Comparison of ENCODE assay signal across 8 cellular contexts in genomic region chr5:80254767-80255424, GRCh38. TPM values are rescaled to one million over a fixed set of nuclear protein-coding genes. Genes with fewer than 3 reads are reported as not detected.
DNase-seq lines count a peak whose midpoint lies in the region; ATAC-seq and TF ChIP-seq lines count a peak whose summit lies in the region.

No MANE protein-coding gene starts in this region.

- no peaks in the 10 kb centered on the region for H3K79me2 ChIP-seq in fibroblast of lung (ENCODE audit: control insufficient read depth, insufficient read depth, low read length)

- H3K9me3 ChIP-seq in CD4-positive, CD25-positive, alpha-beta regulatory T cell (ENCODE audit: control insufficient read depth in 2 of 2, low read length in 2 of 2), result no peaks in the 10 kb centered on the region
- no peaks in the 10 kb centered on the region for H3K9me3 ChIP-seq in fibroblast of lung (ENCODE audit: control insufficient read depth, insufficient read depth, low read depth, low read length)

- H2AFZ ChIP-seq in fibroblast of lung (ENCODE audit: low read length), result peak overlapping the region; percentile 92

- peak overlapping the region; percentile 76 for H3K9ac ChIP-seq in fibroblast of lung (ENCODE audit: insufficient read depth, low read length)

- peak overlapping the region; percentile 80 to 92 (median 90) for H3K27ac Mint-ChIP-seq in CD4-positive, CD25-positive, alpha-beta regulatory T cell
- peak overlapping the region; percentile 86 for H3K27ac Mint-ChIP-seq in WTC11
- peak overlapping the region; percentile 29 to 63 for H3K27ac Mint-ChIP-seq in natural killer cell treated with Interleukin-12 subunit alpha and Interleukin-12 subunit beta and Interleukin-15 and Interleukin-18, amount 100 ng/mL, for 72 hours

- peak overlapping the region; percentile 91 to 96 (median 92) for H3K4me3 Mint-ChIP-seq in CD4-positive, CD25-positive, alpha-beta regulatory T cell
- H3K4me3 Mint-ChIP-seq in WTC11, result peak overlapping the region; percentile 93
- H3K4me3 Mint-ChIP-seq in natural killer cell treated with Interleukin-12 subunit alpha and Interleukin-12 subunit beta and Interleukin-15 and Interleukin-18, amount 100 ng/mL, for 72 hours, result peak overlapping the region; percentile 95

- no peaks in the 10 kb centered on the region for H3K27me3 Mint-ChIP-seq in CD4-positive, CD25-positive, alpha-beta regulatory T cell
- H3K27me3 Mint-ChIP-seq in WTC11 (ENCODE audit: low read depth), result peaks cover 3% of the 10 kb centered on the region; the same call in 1 of the 2 replicates
- H3K27me3 Mint-ChIP-seq in natural killer cell treated with Interleukin-12 subunit alpha and Interleukin-12 subunit beta and Interleukin-15 and Interleukin-18, amount 100 ng/mL, for 72 hours, result no peaks in the 10 kb centered on the region

- H3K36me3 ChIP-seq in CD4-positive, CD25-positive, alpha-beta regulatory T cell (ENCODE audit: control insufficient read depth, insufficient read depth, low read length), result no peaks in the 10 kb centered on the region
- H3K36me3 ChIP-seq in fibroblast of lung (ENCODE audit: control insufficient read depth, insufficient read depth, low read length), result no peaks in the 10 kb centered on the region

- peaks cover 21% of the 10 kb centered on the region for H3K36me3 Mint-ChIP-seq in CD4-positive, CD25-positive, alpha-beta regulatory T cell
- peaks cover 13% of the 10 kb centered on the region for H3K36me3 Mint-ChIP-seq in WTC11
- H3K36me3 Mint-ChIP-seq in natural killer cell treated with Interleukin-12 subunit alpha and Interleukin-12 subunit beta and Interleukin-15 and Interleukin-18, amount 100 ng/mL, for 72 hours, result no peaks in the 10 kb centered on the region

- ATAC-seq in CD4-positive, CD25-positive, alpha-beta regulatory T cell (ENCODE audit: low read depth in 2 of 2), result no peak
- ATAC-seq in HG02973 (IDR thresholded peaks at IDR 0.05; ENCODE audit: unreplicated experiment) (peak; percentile 3), WTC11 (no peak), HG03571 (IDR thresholded peaks at IDR 0.05; ENCODE audit: unreplicated experiment) (no peak)
- no peak for ATAC-seq in natural killer cell treated with Interleukin-12 subunit alpha and Interleukin-12 subunit beta and Interleukin-15 and Interleukin-18, amount 100 ng/mL, for 72 hours

- peaks cover 21 to 67% (median 48%) of the 10 kb centered on the region in 4 donors for H3K4me1 Mint-ChIP-seq in CD4-positive, CD25-positive, alpha-beta regulatory T cell
- H3K4me1 Mint-ChIP-seq in WTC11, result peaks cover 67% of the 10 kb centered on the region
- H3K4me1 Mint-ChIP-seq in natural killer cell treated with Interleukin-12 subunit alpha and Interleukin-12 subunit beta and Interleukin-15 and Interleukin-18, amount 100 ng/mL, for 72 hours (ENCODE audit: low read depth in 2 of 2), result peaks cover 24 to 33% of the 10 kb centered on the region in 2 donors

- CTCF ChIA-PET in WTC11 (lab: Charles Lee), result interaction anchor here (0.6 to 5.0 kb wide), 11 partner anchors 8 to 1122 kb away, joined by 3 to 31 read pairs (median 4); no protein-coding TSS in a partner anchor

- H4K20me1 ChIP-seq in fibroblast of lung (ENCODE audit: control insufficient read depth, extremely low read depth, insufficient read depth, low read length), result no peaks in the 10 kb centered on the region

- H3K4me1 ChIP-seq in CD4-positive, CD25-positive, alpha-beta regulatory T cell (ENCODE audit: control insufficient read depth, insufficient read depth, low read length, poor library complexity, severe bottlenecking), result peaks cover 43% of the 10 kb centered on the region
- H3K4me1 ChIP-seq in fibroblast of lung (ENCODE audit: control insufficient read depth, extremely low read depth, insufficient read depth, low read length), result peaks cover 4% of the 10 kb centered on the region

- H3K9me3 Mint-ChIP-seq in CD4-positive, CD25-positive, alpha-beta regulatory T cell, result peaks cover 0 to 3% (median 0%) of the 10 kb centered on the region in 7 donors
- no peaks in the 10 kb centered on the region for H3K9me3 Mint-ChIP-seq in WTC11
- H3K9me3 Mint-ChIP-seq in natural killer cell treated with Interleukin-12 subunit alpha and Interleukin-12 subunit beta and Interleukin-15 and Interleukin-18, amount 100 ng/mL, for 72 hours, result no peaks in the 10 kb centered on the region

- no peaks in the 10 kb centered on the region for H3K27me3 ChIP-seq in CD4-positive, CD25-positive, alpha-beta regulatory T cell (ENCODE audit: control insufficient read depth, insufficient read depth, low read length)
- H3K27me3 ChIP-seq in fibroblast of lung (ENCODE audit: control insufficient read depth, insufficient read depth, low read length), result no peaks in the 10 kb centered on the region

- POLR2A ChIA-PET in WTC11 (lab: Charles Lee), result interaction anchor here (1.2 to 3.0 kb wide), 5 partner anchors 8 to 157 kb away, joined by 3 to 37 read pairs (median 12); no protein-coding TSS in a partner anchor

- peak overlapping the region; percentile 86 for H3K27ac ChIP-seq in CD4-positive, CD25-positive, alpha-beta regulatory T cell (ENCODE audit: insufficient read depth, low read length, poor library complexity, severe bottlenecking)
- peak overlapping the region; percentile 74 for H3K27ac ChIP-seq in fibroblast of lung (ENCODE audit: insufficient read depth, low read length)

- no peak for TF ChIP-seq CTCF in WTC11 (IDR thresholded peaks at IDR 0.05)
- TF ChIP-seq CTCF in fibroblast of lung (conservative IDR thresholded peaks at IDR 0.05 in 1 of 2, IDR thresholded peaks at IDR 0.05 in 1 of 2; ENCODE audit: low read depth in 1 of 2, low read length in 2 of 2), result no peak

- DNase-seq in CD4-positive, CD25-positive, alpha-beta regulatory T cell, result peak in 2 of 3 donors; percentile 46 to 50
- DNase-seq in WTC11 (ENCODE audit: low spot score), result no peak
- peak; percentile 25 to 68 for DNase-seq in fibroblast of lung (ENCODE audit: low read depth in 2 of 2)
- no peak for DNase-seq in natural killer cell treated with Interleukin-12 subunit alpha and Interleukin-12 subunit beta and Interleukin-15 and Interleukin-18, amount 100 ng/mL, for 72 hours (ENCODE audit: low spot score)
- no peak for DNase-seq in H4 (ENCODE audit: low spot score)
- DNase-seq in NCI-H1694 treated with DMSO at 0.1 percent for 48 hours (lab: John Stamatoyannopoulos, UW), result no peak

- H3K4me2 ChIP-seq in fibroblast of lung (ENCODE audit: extremely low read depth, insufficient read depth, low read length), result peak overlapping the region; percentile 99

- H3K4me3 ChIP-seq in CD4-positive, CD25-positive, alpha-beta regulatory T cell (ENCODE audit: low read depth, low read length), result peak overlapping the region; percentile 100
- peak overlapping the region; percentile 85 to 93 (median 92) for H3K4me3 ChIP-seq in fibroblast of lung (replicated peaks in 1 of 4; ENCODE audit: control extremely low read depth in 1 of 4, insufficient read depth in 1 of 4, low read depth in 3 of 4, low read length in 4 of 4)

TF ChIP-seq in WTC11, 78 proteins besides CTCF, POLR2A, EP300 and RAD21:
- TF ChIP-seq, protein P1, sequence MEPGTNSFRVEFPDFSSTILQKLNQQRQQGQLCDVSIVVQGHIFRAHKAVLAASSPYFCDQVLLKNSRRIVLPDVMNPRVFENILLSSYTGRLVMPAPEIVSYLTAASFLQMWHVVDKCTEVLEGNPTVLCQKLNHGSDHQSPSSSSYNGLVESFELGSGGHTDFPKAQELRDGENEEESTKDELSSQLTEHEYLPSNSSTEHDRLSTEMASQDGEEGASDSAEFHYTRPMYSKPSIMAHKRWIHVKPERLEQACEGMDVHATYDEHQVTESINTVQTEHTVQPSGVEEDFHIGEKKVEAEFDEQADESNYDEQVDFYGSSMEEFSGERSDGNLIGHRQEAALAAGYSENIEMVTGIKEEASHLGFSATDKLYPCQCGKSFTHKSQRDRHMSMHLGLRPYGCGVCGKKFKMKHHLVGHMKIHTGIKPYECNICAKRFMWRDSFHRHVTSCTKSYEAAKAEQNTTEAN (CRISPR knock-in tag; IDR thresholded peaks at IDR 0.05), result peak; percentile 1; the same call in 1 of the 2 replicates
- TF ChIP-seq CREM (CRISPR knock-in tag; IDR thresholded peaks at IDR 0.05) (0 out of 2 replicates have a peak, but pooled peaks have one; percentile 48), ZNF263 (CRISPR knock-in tag; IDR thresholded peaks at IDR 0.05; ENCODE audit: low read depth) (no peak)

RNA-seq across cellular contexts. Expression of gene SERINC5, which starts 1.0 kb away (rescaled TPM):
- total RNA-seq in CD4-positive, CD25-positive, alpha-beta regulatory T cell, result 80.3 TPM
- polyA plus RNA-seq in CD4-positive, CD25-positive, alpha-beta regulatory T cell, result 10 to 100 TPM; 12.7 to 21.5 (median 14.9) TPM
- 128 to 139 TPM (median 139 TPM) in 3 replicates for total RNA-seq in WTC11 (2021)
- total RNA-seq in fibroblast of lung, result 10.9 and 11.3 TPM in 2 replicates
- 8.9 and 9.5 TPM in 2 replicates for polyA plus RNA-seq in fibroblast of lung
- 4.2 and 4.9 TPM in 2 replicates for polyA plus RNA-seq in fibroblast of lung (2012)
- polyA minus RNA-seq in fibroblast of lung (ENCODE audit: low replicate concordance), result 12.2 and 13.5 TPM in 2 replicates
- 1 to 10 TPM; 6.4 to 7.4 TPM for total RNA-seq in natural killer cell treated with Interleukin-12 subunit alpha and Interleukin-12 subunit beta and Interleukin-15 and Interleukin-18, amount 100 ng/mL, for 72 hours
- 10.1 and 15.6 TPM in 2 replicates for total RNA-seq in H4 (2014; rRNA removed; shearing (Covaris generic))

Comparison
In these comparisons a context has a peak if more than half of its experiments do, and no peak if none do; other contexts are left out.
1. DNase-seq: peak in CD4-positive, CD25-positive, alpha-beta regulatory T cell (2 of 3) and fibroblast of lung (2 of 2); none in WTC11 (single experiment), natural killer cell treated with Interleukin-12 subunit alpha and Interleukin-12 subunit beta and Interleukin-15 and Interleukin-18, amount 100 ng/mL, for 72 hours (single experiment), H4 (single experiment) and NCI-H1694 treated with DMSO at 0.1 percent for 48 hours (single experiment).
2. Peak in every context shown above with its lines, with median percentiles within 50 percentile points of each other: H3K27ac Mint-ChIP-seq and H3K4me3 Mint-ChIP-seq.